32 cellular contexts compared by ENCODE assay signal in genomic region chrX:31506360-31506759, GRCh38.
"Had no signal": no experiment of that assay in that cellular context is flagged by ENCODE, and none has a peak within 500 bp of the region (broad histone marks: within the 10 kb centered on the region; RNA-seq: fewer than 3 reads in every experiment).

No MANE protein-coding gene starts in this region.

- H2AFZ ChIP-seq: hepatocyte, neural progenitor cell had no signal

- DNase-seq: activated CD4-positive, alpha-beta memory T cell treated with anti-CD3 and anti-CD28 coated beads, Interleukin-2, amount 10 ng/mL, durations not matched to agents 7 days and 5 days; activated CD4-positive, alpha-beta T cell treated with anti-CD3 and anti-CD28 coated beads for 1 hour; activated CD4-positive, alpha-beta T cell treated with anti-CD3 and anti-CD28 coated beads, Interleukin-2, amount 10 ng/mL, durations not matched to agents 7 days and 5 days; activated gamma-delta T cell treated with Interleukin-2 at 50 U/mL for 16 hours; activated naive CD4-positive, alpha-beta T cell treated with anti-CD3 and anti-CD28 coated beads, Interleukin-2, amount 50 U/mL, for 16 hours; activated T-cell treated with anti-CD3 and anti-CD28 coated beads, Interleukin-2, amount 50 U/mL, for 4 hours; amygdala; dermis blood vessel endothelial cell; effector CD4-positive, alpha-beta T cell; esophagus squamous epithelium; kidney glomerular epithelial cell; left lung; lower lobe of right lung; mesenchymal stem cell; natural killer cell; occipital lobe; stimulated activated CD4-positive, alpha-beta T cell treated with anti-CD3 and anti-CD28 coated beads, Interleukin-1b, Interleukin-23, amount 100 ng/mL, for 48 hours; stimulated activated CD4-positive, alpha-beta T cell treated with anti-CD3 and anti-CD28 coated beads, Interleukin-4, amount 100 ng/mL, for 4 hours; stimulated activated naive CD4-positive, alpha-beta T cell; T-helper 17 cell; T1000; transverse colon had no signal

- ATAC-seq: activated T-cell treated with anti-CD3 and anti-CD28 coated beads, Interleukin-2, amount 50 U/mL, for 4 hours; activated T-helper 17 cell treated with anti-CD3 and anti-CD28 coated beads, Interleukin-2, amount 50 U/mL, for 72 hours; gastroesophageal sphincter; left lung; lower lobe of right lung; natural killer cell; T-helper 17 cell; WTC11 had no signal

- H3K27ac ChIP-seq: breast epithelium, epithelial cell of prostate, esophagus squamous epithelium, gastroesophageal sphincter, hepatocyte, left lung, lower lobe of right lung, neural progenitor cell, right atrium auricular region, transverse colon had no signal

- H3K27me3 ChIP-seq: esophagus squamous epithelium, gastroesophageal sphincter, hepatocyte, left lung, neural progenitor cell, right atrium auricular region, transverse colon had no signal

- H3K4me3 ChIP-seq: breast epithelium, esophagus squamous epithelium, hepatocyte, left lung, lower lobe of right lung, neural progenitor cell, right atrium auricular region, smooth muscle cell, transverse colon had no signal

- H3K27ac Mint-ChIP-seq: activated CD4-positive, alpha-beta memory T cell treated with anti-CD3 and anti-CD28 coated beads, Interleukin-2, amount 10 ng/mL, durations not matched to agents 7 days and 5 days; activated CD4-positive, alpha-beta T cell treated with anti-CD3 and anti-CD28 coated beads, Interleukin-2, amount 10 ng/mL, durations not matched to agents 7 days and 5 days; activated T-helper 17 cell treated with anti-CD3 and anti-CD28 coated beads, Interleukin-2, amount 50 U/mL, for 72 hours; natural killer cell; neural progenitor cell; T-helper 17 cell; WTC11 had no signal

- H3K4me3 Mint-ChIP-seq: activated CD4-positive, alpha-beta memory T cell treated with anti-CD3 and anti-CD28 coated beads, Interleukin-2, amount 10 ng/mL, durations not matched to agents 7 days and 5 days; activated CD4-positive, alpha-beta T cell treated with anti-CD3 and anti-CD28 coated beads, Interleukin-2, amount 10 ng/mL, durations not matched to agents 7 days and 5 days; activated T-cell treated with anti-CD3 and anti-CD28 coated beads, Interleukin-2, amount 50 U/mL, for 4 hours; activated T-helper 17 cell treated with anti-CD3 and anti-CD28 coated beads, Interleukin-2, amount 50 U/mL, for 72 hours; central memory CD8-positive, alpha-beta T cell; natural killer cell; neural progenitor cell; T-helper 17 cell; WTC11 had no signal

- H3K36me3 ChIP-seq: breast epithelium, esophagus squamous epithelium, gastroesophageal sphincter, left lung, lower lobe of right lung, neural progenitor cell, right atrium auricular region, transverse colon had no signal

- H3K9me3 Mint-ChIP-seq: activated CD4-positive, alpha-beta memory T cell treated with anti-CD3 and anti-CD28 coated beads, Interleukin-2, amount 10 ng/mL, durations not matched to agents 7 days and 5 days; activated CD4-positive, alpha-beta T cell treated with anti-CD3 and anti-CD28 coated beads, Interleukin-2, amount 10 ng/mL, durations not matched to agents 7 days and 5 days; activated T-helper 17 cell treated with anti-CD3 and anti-CD28 coated beads, Interleukin-2, amount 50 U/mL, for 72 hours; natural killer cell; neural progenitor cell; WTC11 had no signal

- H3K27me3 Mint-ChIP-seq: activated CD4-positive, alpha-beta memory T cell treated with anti-CD3 and anti-CD28 coated beads, Interleukin-2, amount 10 ng/mL, durations not matched to agents 7 days and 5 days; activated CD4-positive, alpha-beta T cell treated with anti-CD3 and anti-CD28 coated beads, Interleukin-2, amount 10 ng/mL, durations not matched to agents 7 days and 5 days; activated T-helper 17 cell treated with anti-CD3 and anti-CD28 coated beads, Interleukin-2, amount 50 U/mL, for 72 hours; central memory CD8-positive, alpha-beta T cell; T-helper 17 cell had no signal

- H3K4me1 ChIP-seq: breast epithelium, esophagus squamous epithelium, gastroesophageal sphincter, left lung, lower lobe of right lung, neural progenitor cell, transverse colon had no signal

- H3K36me3 Mint-ChIP-seq: natural killer cell, WTC11 had no signal

- H3K4me1 Mint-ChIP-seq: activated CD4-positive, alpha-beta memory T cell treated with anti-CD3 and anti-CD28 coated beads, Interleukin-2, amount 10 ng/mL, durations not matched to agents 7 days and 5 days; activated CD4-positive, alpha-beta T cell treated with anti-CD3 and anti-CD28 coated beads, Interleukin-2, amount 10 ng/mL, durations not matched to agents 7 days and 5 days; activated T-helper 17 cell treated with anti-CD3 and anti-CD28 coated beads, Interleukin-2, amount 50 U/mL, for 72 hours; central memory CD8-positive, alpha-beta T cell; natural killer cell; T-helper 17 cell had no signal

- H3K9me3 ChIP-seq: breast epithelium, esophagus squamous epithelium, gastroesophageal sphincter, left lung, lower lobe of right lung, right atrium auricular region, transverse colon had no signal

- H3K4me2 ChIP-seq: hepatocyte, neural progenitor cell, smooth muscle cell had no signal

- H3K79me2 ChIP-seq: hepatocyte had no signal

- H3K9ac ChIP-seq: neural progenitor cell had no signal
